15 cellular contexts compared by ENCODE assay signal in the genomic region with DNA sequence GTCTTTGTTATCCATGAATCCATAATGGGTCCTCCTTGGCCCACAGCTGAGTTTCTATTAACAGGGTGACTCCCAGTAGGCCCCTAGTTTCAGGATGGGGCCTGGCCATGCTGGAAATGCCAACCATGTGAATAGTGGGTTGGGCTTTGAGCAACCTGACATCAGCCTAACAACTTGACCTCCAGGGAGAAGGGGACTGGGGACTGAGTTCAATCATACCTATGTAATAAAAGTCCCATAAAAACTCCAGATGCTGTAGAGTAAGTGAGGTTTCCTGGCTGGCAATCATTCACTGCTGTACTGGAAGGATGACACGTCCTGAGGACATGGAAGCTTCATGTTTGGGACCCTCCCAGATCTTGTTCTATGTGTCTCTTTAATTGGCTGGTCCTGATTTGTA. TPM values are rescaled to one million over a fixed set of nuclear protein-coding genes. Genes with fewer than 3 reads are reported as not detected.
DNase-seq lines count a peak whose midpoint lies in the region; FAIRE-seq and TF ChIP-seq lines count a peak whose summit lies in the region.
"Had no signal": no experiment of that assay in that cellular context is flagged by ENCODE, and none has a peak within 500 bp of the region (broad histone marks: within the 10 kb centered on the region; RNA-seq: fewer than 3 reads in every experiment).

No MANE protein-coding gene starts in this region.

- no peak for FAIRE-seq in H1 (lab: Jason Lieb, UNC)

- peak; percentile 35 for DNase-seq in EL
- DNase-seq in LHCN-M2 (ENCODE audit: low read depth): peak; percentile 27
- DNase-seq in H1 (ENCODE audit: low read depth in 1 of 2, low spot score in 2 of 2): no peak
- peak; percentile 53 for DNase-seq in kidney tubule cell (ENCODE audit: low spot score)
- no peak for DNase-seq in immature natural killer cell
- no peak for DNase-seq in activated naive CD4-positive, alpha-beta T cell treated with anti-CD3 and anti-CD28 coated beads, Interleukin-2, amount 10 ng/mL, durations not matched to agents 7 days and 5 days
- DNase-seq in spleen: no peak
- no peak for DNase-seq in T-helper 9 cell
- DNase-seq: activated T-cell treated with anti-CD3 and anti-CD28 coated beads, Interleukin-2, amount 50 U/mL, for 48 hours; cerebellar nuclear complex; stimulated activated naive CD4-positive, alpha-beta T cell treated with Interleukin-2 at 50 U/mL for 16 hours; WERI-Rb-1 had no signal

- no peaks in the 10 kb centered on the region for H3K36me3 Mint-ChIP-seq in immature natural killer cell
- H3K36me3 Mint-ChIP-seq in activated naive CD4-positive, alpha-beta T cell treated with anti-CD3 and anti-CD28 coated beads, Interleukin-2, amount 10 ng/mL, durations not matched to agents 7 days and 5 days: peaks cover 8% of the 10 kb centered on the region

- no peak overlapping the region for H2AFZ ChIP-seq in H1 (ENCODE audit: low read length)
- H2AFZ ChIP-seq: PC-9 had no signal

- peaks cover 0 to 3% (median 2%) of the 10 kb centered on the region in 4 experiments; a peak in 4 of 7 replicates for H3K4me1 ChIP-seq in H1 (replicated peaks in 1 of 4; ENCODE audit: control insufficient read depth in 3 of 4, insufficient read depth in 4 of 4, low read length in 3 of 4)
- H3K4me1 ChIP-seq in spleen: peaks cover 8 to 99% (median 50%) of the 10 kb centered on the region in 6 donors

- no peak overlapping the region for H3K4me3 ChIP-seq in H1 (ENCODE audit: extremely low read depth in 1 of 4, insufficient read depth in 2 of 4, low read depth in 3 of 4, low read length in 4 of 4)
- H3K4me3 ChIP-seq in spleen: no peak overlapping the region
- H3K4me3 ChIP-seq: PC-9 had no signal

- H3K56ac ChIP-seq in H1 (replicated peaks; ENCODE audit: insufficient read length, low read depth, low read length): no peak overlapping the region

- no peak overlapping the region for H3K23ac ChIP-seq in H1 (ENCODE audit: insufficient read length)

- no peak overlapping the region for H4K91ac ChIP-seq in H1 (replicated peaks; ENCODE audit: insufficient read length, low read length)

- WGBS in H1 (ENCODE audit: extremely low coverage in 1 of 2, insufficient coverage in 1 of 2, insufficient read length in 1 of 2, insufficient replicate concordance in 2 of 2, low coverage in 1 of 2, low lambda C conversion rate in 2 of 2, missing lambda C conversion rate in 1 of 2), 2 experiments: 83% methylated on average over 1 of the region's 1 CpG; no CpG with 5 or more reads in 1 of the 2 experiments
- 53 to 71% (median 56%) methylated on average over 1 of the region's 1 CpG for WGBS in spleen, 5 donors

- no peak overlapping the region for H3K27ac ChIP-seq in H1 (ENCODE audit: low read depth, low read length)
- H3K27ac ChIP-seq in spleen: no peak overlapping the region
- H3K27ac ChIP-seq: C4-2B, HL-60, PC-9, WERI-Rb-1 had no signal

- peaks cover 4% of the 10 kb centered on the region for H3K79me1 ChIP-seq in H1 (ENCODE audit: low read depth, low read length)

- no peak overlapping the region for H2AK5ac ChIP-seq in H1 (ENCODE audit: low read depth, low read length)

- no peak overlapping the region for H4K5ac ChIP-seq in H1 (ENCODE audit: insufficient read length, low read depth, low read length)

- H3K4me2 ChIP-seq in H1 (ENCODE audit: insufficient read depth in 1 of 2, low read depth in 2 of 2, low read length in 2 of 2): no peak overlapping the region; a peak in 1 of 4 replicates
- H3K4me2 ChIP-seq: PC-9 had no signal

- no peak for TF ChIP-seq CTCF in H1 (IDR thresholded peaks at IDR 0.05; ENCODE audit: control extremely low read depth in 1 of 3, insufficient read depth in 1 of 3, low read depth in 1 of 3, low read length in 3 of 3)
- TF ChIP-seq CTCF in spleen (IDR thresholded peaks at IDR 0.05 in 8 of 11, conservative IDR thresholded peaks at IDR 0.05 in 3 of 11): no peak

- no peak overlapping the region for H2BK5ac ChIP-seq in H1 (ENCODE audit: low read depth, low read length)

- no peaks in the 10 kb centered on the region for H3K23me2 ChIP-seq in H1 (ENCODE audit: low read depth, low read length)

- no peak overlapping the region for H3K4me3 Mint-ChIP-seq in immature natural killer cell
- no peak overlapping the region for H3K4me3 Mint-ChIP-seq in activated naive CD4-positive, alpha-beta T cell treated with anti-CD3 and anti-CD28 coated beads, Interleukin-2, amount 10 ng/mL, durations not matched to agents 7 days and 5 days

- H3K36me3 ChIP-seq in H1 (ENCODE audit: control insufficient read depth in 2 of 4, insufficient read depth in 4 of 4, low read length in 3 of 4) (no peaks in the 10 kb centered on the region), spleen (no peaks in the 10 kb centered on the region)

- TF ChIP-seq RAD21 in H1 (IDR thresholded peaks at IDR 0.05 in 1 of 2, conservative IDR thresholded peaks at IDR 0.05 in 1 of 2; ENCODE audit: low read depth in 2 of 2, low read length in 2 of 2): no peak

- H3K27me3 ChIP-seq in H1 (replicated peaks in 1 of 4; ENCODE audit: control insufficient read depth in 3 of 4, extremely low read depth in 1 of 4, insufficient read depth in 3 of 4, low read length in 3 of 4): no peaks in the 10 kb centered on the region
- no peaks in the 10 kb centered on the region for H3K27me3 ChIP-seq in spleen (replicated peaks in 1 of 7)

- peaks cover 19 to 99% of the 10 kb centered on the region in 2 experiments for H3K79me2 ChIP-seq in H1 (ENCODE audit: control insufficient read depth in 1 of 2, insufficient read depth in 2 of 2, low read length in 2 of 2)

- H4K8ac ChIP-seq in H1 (ENCODE audit: extremely low read depth, insufficient read depth, low read length): no peak overlapping the region

- TF ChIP-seq POLR2A in H1 (IDR thresholded peaks at IDR 0.05; ENCODE audit: control extremely low read depth in 1 of 2, low read depth in 2 of 2, low read length in 2 of 2) (no peak; a peak in 1 of 3 replicates), spleen (IDR thresholded peaks at IDR 0.05) (no peak)

- no peak overlapping the region for H3K18ac ChIP-seq in H1 (ENCODE audit: extremely low read depth, low read length)

- H3K4ac ChIP-seq in H1 (replicated peaks; ENCODE audit: insufficient read length, low read depth, low read length): peak overlapping the region; percentile 20

- H3K9me3 ChIP-seq in H1 (ENCODE audit: insufficient read depth in 2 of 2, low read depth in 1 of 2, low read length in 1 of 2) (no peaks in the 10 kb centered on the region), spleen (no peaks in the 10 kb centered on the region)

- no peaks in the 10 kb centered on the region for H3K9me3 Mint-ChIP-seq in immature natural killer cell
- H3K9me3 Mint-ChIP-seq in activated naive CD4-positive, alpha-beta T cell treated with anti-CD3 and anti-CD28 coated beads, Interleukin-2, amount 10 ng/mL, durations not matched to agents 7 days and 5 days: no peaks in the 10 kb centered on the region

- peaks cover 23 to 61% of the 10 kb centered on the region in 2 donors for H3K4me1 Mint-ChIP-seq in immature natural killer cell
- peaks cover 24% of the 10 kb centered on the region for H3K4me1 Mint-ChIP-seq in activated naive CD4-positive, alpha-beta T cell treated with anti-CD3 and anti-CD28 coated beads, Interleukin-2, amount 10 ng/mL, durations not matched to agents 7 days and 5 days

- POLR2A ChIA-PET in H1 (lab: Charles Lee; ENCODE audit: partially characterized antibody): interaction anchor here (1.1 to 2.1 kb wide), 3 partner anchors 8 to 27 kb away, joined by 5 to 6 read pairs (median 5); partner anchors contain the start of gene REV1

- TF ChIP-seq EP300 in H1 (IDR thresholded peaks at IDR 0.05; ENCODE audit: borderline replicate concordance in 1 of 2, low read depth in 2 of 2, low read length in 2 of 2): no peak

- CTCF ChIA-PET in H1 (lab: Charles Lee; ENCODE audit: partially characterized antibody): interaction anchor here (1.0 to 1.4 kb wide), 3 partner anchors 9 to 76 kb away, joined by 3 read pairs; no protein-coding TSS in a partner anchor
- CTCF ChIA-PET in activated naive CD4-positive, alpha-beta T cell treated with anti-CD3 and anti-CD28 coated beads, Interleukin-2, amount 10 ng/mL, durations not matched to agents 7 days and 5 days (lab: Charles Lee): no interaction called here

- no peak overlapping the region for H3K14ac ChIP-seq in H1 (ENCODE audit: insufficient read length)

- intact Hi-C loops in spleen (cut with DNase I; ENCODE audit: low total_unique reads): no loop called here

- H2BK120ac ChIP-seq in H1 (replicated peaks; ENCODE audit: low read depth, low read length): no peak overlapping the region

- no peak overlapping the region for H2BK15ac ChIP-seq in H1 (ENCODE audit: low read length)

- H3K27ac Mint-ChIP-seq in immature natural killer cell: peak overlapping the region in 1 of 6 donors; percentile 17
- H3K27ac Mint-ChIP-seq in activated naive CD4-positive, alpha-beta T cell treated with anti-CD3 and anti-CD28 coated beads, Interleukin-2, amount 10 ng/mL, durations not matched to agents 7 days and 5 days: no peak overlapping the region

- no peak overlapping the region for H2BK20ac ChIP-seq in H1 (ENCODE audit: low read length)

- H3K9ac ChIP-seq in H1 (replicated peaks in 1 of 4; ENCODE audit: extremely low read depth in 1 of 4, low read depth in 3 of 4, low read length in 3 of 4): no peak overlapping the region

- no peak overlapping the region for H2BK12ac ChIP-seq in H1 (ENCODE audit: low read depth, low read length)

- H4K20me1 ChIP-seq in H1 (replicated peaks in 1 of 2; ENCODE audit: control insufficient read depth in 1 of 2, insufficient read depth in 2 of 2, low read length in 2 of 2): peaks cover 2 to 14% of the 10 kb centered on the region in 2 experiments

- H3K27me3 Mint-ChIP-seq in immature natural killer cell (ENCODE audit: low read depth in 3 of 3): no peaks in the 10 kb centered on the region
- H3K27me3 Mint-ChIP-seq in activated naive CD4-positive, alpha-beta T cell treated with anti-CD3 and anti-CD28 coated beads, Interleukin-2, amount 10 ng/mL, durations not matched to agents 7 days and 5 days: no peaks in the 10 kb centered on the region

RNA-seq across cellular contexts. Expression of gene REV1, which starts 7.9 kb away (rescaled TPM):
- 13.9 and 19.0 TPM in 2 replicates for total RNA-seq in LHCN-M2 (2014; rRNA removed)
- polyA plus RNA-seq in LHCN-M2 (2012): 7.2 TPM
- 29.2 and 34.3 TPM in 2 replicates for total RNA-seq in H1 (2021; fragmentation: NEBNext Ultra II Directional; extraction: Animal tissue kit (Norgen Biotek cat#: 25700))
- 9.9 and 16.6 TPM in 2 replicates for polyA plus RNA-seq in H1 (2011; rRNA removed)
- 18.8 TPM for polyA plus RNA-seq in H1 (2011; cell fraction: cytosol; rRNA removed)
- polyA plus RNA-seq in H1 (2011; cell fraction: nucleus; rRNA removed): 36.1 TPM
- 21.7 to 33.1 TPM (median 23.2 TPM) in 4 replicates for polyA plus RNA-seq in H1 (2012, experiment 1 of 2)
- polyA plus RNA-seq in H1 (2012, experiment 2 of 2): 1.6 TPM
- 33.4 TPM for polyA plus RNA-seq in H1 (2013, experiment 1 of 2)
- 30.1 TPM for polyA plus RNA-seq in H1 (2013, experiment 2 of 2)
- 44.2 and 55.4 TPM in 2 replicates for polyA minus RNA-seq in H1 (2011; rRNA and poly(A)+ RNA removed)
- polyA minus RNA-seq in H1 (2011; cell fraction: cytosol; rRNA and poly(A)+ RNA removed): 14.9 TPM
- 113 TPM for polyA minus RNA-seq in H1 (2011; cell fraction: nucleus; rRNA and poly(A)+ RNA removed)
- 10 to 100 TPM; 11.5 to 14.5 (median 14.3) TPM for polyA plus RNA-seq in immature natural killer cell
- total RNA-seq in spleen: 10 to 100 TPM; 39.5 to 75.1 (median 53.8) TPM
- polyA plus RNA-seq in spleen: 10 to 100 TPM; 12.0 to 18.1 (median 14.1) TPM

Comparison
In these comparisons a context has a peak if more than half of its experiments do, and no peak if none do; other contexts are left out.
1. DNase-seq: peak in EL (single experiment), LHCN-M2 (single experiment) and kidney tubule cell (single experiment); none in H1 (0 of 2), immature natural killer cell (0 of 3), activated naive CD4-positive, alpha-beta T cell treated with anti-CD3 and anti-CD28 coated beads, Interleukin-2, amount 10 ng/mL, durations not matched to agents 7 days and 5 days (single experiment), spleen (single experiment) and T-helper 9 cell (single experiment).